ENCODE assay signal across 14 cellular contexts in genomic region chr9:94370266-94370665, GRCh38. TPM values are rescaled to one million over a fixed set of nuclear protein-coding genes. Genes with fewer than 3 reads are reported as not detected.
"Had no signal": no experiment of that assay in that cellular context is flagged by ENCODE, and none has a peak within 500 bp of the region (broad histone marks: within the 10 kb centered on the region; RNA-seq: fewer than 3 reads in every experiment).

No MANE protein-coding gene starts in this region.

RNA-seq across cellular contexts. Expression of gene NUTM2F, which starts 41.8 kb away (rescaled TPM):
- total RNA-seq: activated B cell treated with CpG ODN at 0.5 μM for 24 hours; activated CD4-positive, alpha-beta memory T cell treated with anti-CD3 and anti-CD28 coated beads for 36 hours; activated CD4-positive, alpha-beta memory T cell treated with anti-CD3 and anti-CD28 coated beads, Interleukin-2, amount 10 ng/mL, durations not matched to agents 7 days and 5 days; activated CD4-positive, alpha-beta T cell treated with anti-CD3 and anti-CD28 coated beads for 36 hours; activated CD4-positive, alpha-beta T cell treated with anti-CD3 and anti-CD28 coated beads, Interleukin-2, amount 10 ng/mL, durations not matched to agents 24 days and 14 days; activated CD4-positive, alpha-beta T cell treated with anti-CD3 and anti-CD28 coated beads, Interleukin-2, amount 10 ng/mL, durations not matched to agents 7 days and 5 days; activated CD8-positive, alpha-beta memory T cell treated with anti-CD3 and anti-CD28 coated beads for 36 hours; activated CD8-positive, alpha-beta memory T cell treated with anti-CD3 and anti-CD28 coated beads, Interleukin-2, amount 10 ng/mL, durations not matched to agents 7 days and 5 days; activated CD8-positive, alpha-beta T cell treated with anti-CD3 and anti-CD28 coated beads for 36 hours; activated CD8-positive, alpha-beta T cell treated with anti-CD3 and anti-CD28 coated beads, Interleukin-2, amount 10 ng/mL, durations not matched to agents 7 days and 5 days; T-cell; T-helper 1 cell treated with Interleukin-12 subunit alpha and Interleukin-12 subunit beta and Interleukin-4 antibody, amounts not matched to agents 30 ng/mL and 1 ng/mL, for 36 hours; T-helper 17 cell; T-helper 2 cell treated with Interferon-gamma antibody and Interleukin-4, amounts not matched to agents 100 ng/mL and 5 ng/mL, for 36 hours had no signal
